ENCODE assay signal across 1 cellular context in the genomic region with DNA sequence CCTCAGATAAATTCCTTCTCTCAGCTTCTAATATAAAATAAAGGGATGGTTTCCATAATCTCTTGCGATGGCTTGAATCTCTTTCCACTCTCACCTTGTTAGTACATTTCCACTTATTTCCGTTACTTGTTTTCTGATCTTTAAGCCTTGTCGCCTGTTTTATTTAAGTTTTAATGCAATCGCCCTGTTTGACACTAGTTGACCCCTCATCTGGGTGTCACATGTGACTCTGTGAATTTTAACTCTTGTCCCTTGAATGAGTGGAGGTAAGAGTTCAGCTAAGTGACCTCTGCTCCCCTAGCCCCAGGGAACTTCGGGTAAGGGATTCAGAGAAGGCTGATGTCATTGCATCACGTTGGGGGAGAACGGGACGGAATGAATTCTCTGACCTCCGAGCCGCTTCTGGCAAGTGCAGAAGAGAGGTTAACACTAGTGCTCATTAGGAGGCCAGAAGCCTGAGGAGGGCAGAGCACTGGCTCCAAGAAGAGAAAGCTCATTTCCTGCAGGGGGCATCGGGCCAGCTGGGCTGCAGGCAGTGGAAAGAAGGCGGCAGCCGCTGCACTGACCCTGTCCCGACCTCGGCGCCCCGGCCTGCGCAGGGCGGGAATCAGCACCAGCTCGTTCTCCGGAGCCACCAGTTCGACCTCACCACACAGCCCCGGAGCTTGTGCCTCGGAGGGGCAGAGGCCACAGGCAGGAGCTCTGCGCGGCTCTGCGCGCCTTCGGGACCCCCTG.
TF ChIP-seq lines count a peak whose summit lies in the region.

No MANE protein-coding gene starts in this region.

TF ChIP-seq in HepG2, 621 proteins besides CTCF, POLR2A, EP300 and RAD21 (continued from another document and continues in another):
- TF ChIP-seq ZNF891 (CRISPR knock-in tag; IDR thresholded peaks at IDR 0.05) = peak; percentile 92
- TF ChIP-seq ZNF124 (CRISPR knock-in tag; IDR thresholded peaks at IDR 0.05) = no peak
- TF ChIP-seq TRIM24 (CRISPR knock-in tag; IDR thresholded peaks at IDR 0.05) = no peak
- no peak for TF ChIP-seq ZSCAN31 (CRISPR knock-in tag; IDR thresholded peaks at IDR 0.05; ENCODE audit: low read depth)
- TF ChIP-seq, protein P1, sequence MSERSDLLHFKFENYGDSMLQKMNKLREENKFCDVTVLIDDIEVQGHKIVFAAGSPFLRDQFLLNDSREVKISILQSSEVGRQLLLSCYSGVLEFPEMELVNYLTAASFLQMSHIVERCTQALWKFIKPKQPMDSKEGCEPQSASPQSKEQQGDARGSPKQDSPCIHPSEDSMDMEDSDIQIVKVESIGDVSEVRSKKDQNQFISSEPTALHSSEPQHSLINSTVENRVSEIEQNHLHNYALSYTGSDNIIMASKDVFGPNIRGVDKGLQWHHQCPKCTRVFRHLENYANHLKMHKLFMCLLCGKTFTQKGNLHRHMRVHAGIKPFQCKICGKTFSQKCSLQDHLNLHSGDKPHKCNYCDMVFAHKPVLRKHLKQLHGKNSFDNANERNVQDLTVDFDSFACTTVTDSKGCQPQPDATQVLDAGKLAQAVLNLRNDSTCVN (CRISPR knock-in tag; IDR thresholded peaks at IDR 0.05; ENCODE audit: borderline replicate concordance) = peak; percentile 44; the same call in 1 of the 2 replicates
- TF ChIP-seq GZF1 (CRISPR knock-in tag; IDR thresholded peaks at IDR 0.05) = no peak; the same call in 1 of the 2 replicates
- no peak for TF ChIP-seq ELF4 (CRISPR knock-in tag; IDR thresholded peaks at IDR 0.05; ENCODE audit: borderline replicate concordance)
- no peak for TF ChIP-seq ZNF350 (CRISPR knock-in tag; IDR thresholded peaks at IDR 0.05; ENCODE audit: borderline replicate concordance, low read depth)
- TF ChIP-seq ZNF543 (CRISPR knock-in tag; IDR thresholded peaks at IDR 0.05) = no peak
- no peak for TF ChIP-seq ZNF432 (CRISPR knock-in tag; IDR thresholded peaks at IDR 0.05; ENCODE audit: borderline replicate concordance)
- no peak; the same call in 1 of the 2 replicates for TF ChIP-seq TBX2 (CRISPR knock-in tag; IDR thresholded peaks at IDR 0.05; ENCODE audit: borderline replicate concordance)
- TF ChIP-seq, protein P2, sequence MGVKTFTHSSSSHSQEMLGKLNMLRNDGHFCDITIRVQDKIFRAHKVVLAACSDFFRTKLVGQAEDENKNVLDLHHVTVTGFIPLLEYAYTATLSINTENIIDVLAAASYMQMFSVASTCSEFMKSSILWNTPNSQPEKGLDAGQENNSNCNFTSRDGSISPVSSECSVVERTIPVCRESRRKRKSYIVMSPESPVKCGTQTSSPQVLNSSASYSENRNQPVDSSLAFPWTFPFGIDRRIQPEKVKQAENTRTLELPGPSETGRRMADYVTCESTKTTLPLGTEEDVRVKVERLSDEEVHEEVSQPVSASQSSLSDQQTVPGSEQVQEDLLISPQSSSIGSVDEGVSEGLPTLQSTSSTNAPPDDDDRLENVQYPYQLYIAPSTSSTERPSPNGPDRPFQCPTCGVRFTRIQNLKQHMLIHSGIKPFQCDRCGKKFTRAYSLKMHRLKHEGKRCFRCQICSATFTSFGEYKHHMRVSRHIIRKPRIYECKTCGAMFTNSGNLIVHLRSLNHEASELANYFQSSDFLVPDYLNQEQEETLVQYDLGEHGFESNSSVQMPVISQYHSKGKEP (CRISPR knock-in tag; IDR thresholded peaks at IDR 0.05) = no peak
- peak; percentile 65; the same call in 1 of the 2 replicates for TF ChIP-seq HNF4G (IDR thresholded peaks at IDR 0.05; ENCODE audit: borderline replicate concordance, low read depth, low read length)
- TF ChIP-seq HNF4G (CRISPR knock-in tag; IDR thresholded peaks at IDR 0.05; ENCODE audit: borderline replicate concordance, low read depth) = peak; percentile 33; the same call in 1 of the 2 replicates
- TF ChIP-seq ZNF674 (CRISPR knock-in tag; IDR thresholded peaks at IDR 0.05; ENCODE audit: low read depth) = no peak
- no peak for TF ChIP-seq ZNF225 (CRISPR knock-in tag; IDR thresholded peaks at IDR 0.05)
- TF ChIP-seq RARA (CRISPR knock-in tag; IDR thresholded peaks at IDR 0.05) = peak; percentile 86
- TF ChIP-seq ZNF878 (CRISPR knock-in tag; IDR thresholded peaks at IDR 0.05) = 0 out of 2 replicates have a peak, but pooled peaks have one; percentile 12
- TF ChIP-seq ZSCAN30 (CRISPR knock-in tag; IDR thresholded peaks at IDR 0.05) = no peak
- no peak for TF ChIP-seq ZNF460 (CRISPR knock-in tag; IDR thresholded peaks at IDR 0.05; ENCODE audit: borderline replicate concordance)
- no peak for TF ChIP-seq ZNF354B (CRISPR knock-in tag; IDR thresholded peaks at IDR 0.05)
- TF ChIP-seq CAMTA2 (CRISPR knock-in tag; IDR thresholded peaks at IDR 0.05; ENCODE audit: borderline replicate concordance) = no peak
- no peak for TF ChIP-seq ZNF282 (IDR thresholded peaks at IDR 0.05; ENCODE audit: partially characterized antibody)
- TF ChIP-seq SNAPC2 (CRISPR knock-in tag; IDR thresholded peaks at IDR 0.05) = peak; percentile 37; the same call in 1 of the 2 replicates
- no peak for TF ChIP-seq ZNF510 (CRISPR knock-in tag; IDR thresholded peaks at IDR 0.05; ENCODE audit: low read depth)
- TF ChIP-seq, protein P3, sequence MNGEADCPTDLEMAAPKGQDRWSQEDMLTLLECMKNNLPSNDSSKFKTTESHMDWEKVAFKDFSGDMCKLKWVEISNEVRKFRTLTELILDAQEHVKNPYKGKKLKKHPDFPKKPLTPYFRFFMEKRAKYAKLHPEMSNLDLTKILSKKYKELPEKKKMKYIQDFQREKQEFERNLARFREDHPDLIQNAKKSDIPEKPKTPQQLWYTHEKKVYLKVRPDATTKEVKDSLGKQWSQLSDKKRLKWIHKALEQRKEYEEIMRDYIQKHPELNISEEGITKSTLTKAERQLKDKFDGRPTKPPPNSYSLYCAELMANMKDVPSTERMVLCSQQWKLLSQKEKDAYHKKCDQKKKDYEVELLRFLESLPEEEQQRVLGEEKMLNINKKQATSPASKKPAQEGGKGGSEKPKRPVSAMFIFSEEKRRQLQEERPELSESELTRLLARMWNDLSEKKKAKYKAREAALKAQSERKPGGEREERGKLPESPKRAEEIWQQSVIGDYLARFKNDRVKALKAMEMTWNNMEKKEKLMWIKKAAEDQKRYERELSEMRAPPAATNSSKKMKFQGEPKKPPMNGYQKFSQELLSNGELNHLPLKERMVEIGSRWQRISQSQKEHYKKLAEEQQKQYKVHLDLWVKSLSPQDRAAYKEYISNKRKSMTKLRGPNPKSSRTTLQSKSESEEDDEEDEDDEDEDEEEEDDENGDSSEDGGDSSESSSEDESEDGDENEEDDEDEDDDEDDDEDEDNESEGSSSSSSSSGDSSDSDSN (CRISPR knock-in tag; IDR thresholded peaks at IDR 0.05) = no peak; the same call in 1 of the 2 replicates
- TF ChIP-seq, protein P4, sequence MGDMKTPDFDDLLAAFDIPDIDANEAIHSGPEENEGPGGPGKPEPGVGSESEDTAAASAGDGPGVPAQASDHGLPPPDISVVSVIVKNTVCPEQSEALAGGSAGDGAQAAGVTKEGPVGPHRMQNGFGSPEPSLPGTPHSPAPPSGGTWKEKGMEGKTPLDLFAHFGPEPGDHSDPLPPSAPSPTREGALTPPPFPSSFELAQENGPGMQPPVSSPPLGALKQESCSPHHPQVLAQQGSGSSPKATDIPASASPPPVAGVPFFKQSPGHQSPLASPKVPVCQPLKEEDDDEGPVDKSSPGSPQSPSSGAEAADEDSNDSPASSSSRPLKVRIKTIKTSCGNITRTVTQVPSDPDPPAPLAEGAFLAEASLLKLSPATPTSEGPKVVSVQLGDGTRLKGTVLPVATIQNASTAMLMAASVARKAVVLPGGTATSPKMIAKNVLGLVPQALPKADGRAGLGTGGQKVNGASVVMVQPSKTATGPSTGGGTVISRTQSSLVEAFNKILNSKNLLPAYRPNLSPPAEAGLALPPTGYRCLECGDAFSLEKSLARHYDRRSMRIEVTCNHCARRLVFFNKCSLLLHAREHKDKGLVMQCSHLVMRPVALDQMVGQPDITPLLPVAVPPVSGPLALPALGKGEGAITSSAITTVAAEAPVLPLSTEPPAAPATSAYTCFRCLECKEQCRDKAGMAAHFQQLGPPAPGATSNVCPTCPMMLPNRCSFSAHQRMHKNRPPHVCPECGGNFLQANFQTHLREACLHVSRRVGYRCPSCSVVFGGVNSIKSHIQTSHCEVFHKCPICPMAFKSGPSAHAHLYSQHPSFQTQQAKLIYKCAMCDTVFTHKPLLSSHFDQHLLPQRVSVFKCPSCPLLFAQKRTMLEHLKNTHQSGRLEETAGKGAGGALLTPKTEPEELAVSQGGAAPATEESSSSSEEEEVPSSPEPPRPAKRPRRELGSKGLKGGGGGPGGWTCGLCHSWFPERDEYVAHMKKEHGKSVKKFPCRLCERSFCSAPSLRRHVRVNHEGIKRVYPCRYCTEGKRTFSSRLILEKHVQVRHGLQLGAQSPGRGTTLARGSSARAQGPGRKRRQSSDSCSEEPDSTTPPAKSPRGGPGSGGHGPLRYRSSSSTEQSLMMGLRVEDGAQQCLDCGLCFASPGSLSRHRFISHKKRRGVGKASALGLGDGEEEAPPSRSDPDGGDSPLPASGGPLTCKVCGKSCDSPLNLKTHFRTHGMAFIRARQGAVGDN (CRISPR knock-in tag; IDR thresholded peaks at IDR 0.05) = peak; percentile 91; the same call in 1 of the 2 replicates
- TF ChIP-seq, protein P5, sequence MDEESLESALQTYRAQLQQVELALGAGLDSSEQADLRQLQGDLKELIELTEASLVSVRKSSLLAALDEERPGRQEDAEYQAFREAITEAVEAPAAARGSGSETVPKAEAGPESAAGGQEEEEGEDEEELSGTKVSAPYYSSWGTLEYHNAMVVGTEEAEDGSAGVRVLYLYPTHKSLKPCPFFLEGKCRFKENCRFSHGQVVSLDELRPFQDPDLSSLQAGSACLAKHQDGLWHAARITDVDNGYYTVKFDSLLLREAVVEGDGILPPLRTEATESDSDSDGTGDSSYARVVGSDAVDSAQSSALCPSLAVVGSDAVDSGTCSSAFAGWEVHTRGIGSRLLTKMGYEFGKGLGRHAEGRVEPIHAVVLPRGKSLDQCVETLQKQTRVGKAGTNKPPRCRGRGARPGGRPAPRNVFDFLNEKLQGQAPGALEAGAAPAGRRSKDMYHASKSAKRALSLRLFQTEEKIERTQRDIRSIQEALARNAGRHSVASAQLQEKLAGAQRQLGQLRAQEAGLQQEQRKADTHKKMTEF (CRISPR knock-in tag; IDR thresholded peaks at IDR 0.05) = peak; percentile 70; the same call in 1 of the 2 replicates
- TF ChIP-seq ZNF7 (CRISPR knock-in tag; IDR thresholded peaks at IDR 0.05) = no peak
- TF ChIP-seq, protein P6, sequence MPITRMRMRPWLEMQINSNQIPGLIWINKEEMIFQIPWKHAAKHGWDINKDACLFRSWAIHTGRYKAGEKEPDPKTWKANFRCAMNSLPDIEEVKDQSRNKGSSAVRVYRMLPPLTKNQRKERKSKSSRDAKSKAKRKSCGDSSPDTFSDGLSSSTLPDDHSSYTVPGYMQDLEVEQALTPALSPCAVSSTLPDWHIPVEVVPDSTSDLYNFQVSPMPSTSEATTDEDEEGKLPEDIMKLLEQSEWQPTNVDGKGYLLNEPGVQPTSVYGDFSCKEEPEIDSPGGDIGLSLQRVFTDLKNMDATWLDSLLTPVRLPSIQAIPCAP (CRISPR knock-in tag; IDR thresholded peaks at IDR 0.05; ENCODE audit: low read depth) = peak; percentile 59; the same call in 1 of the 2 replicates
- TF ChIP-seq MIXL1 (CRISPR knock-in tag; IDR thresholded peaks at IDR 0.05) = peak; percentile 36; the same call in 1 of the 2 replicates
- no peak for TF ChIP-seq TAF1 (CRISPR knock-in tag; IDR thresholded peaks at IDR 0.05)
- no peak for TF ChIP-seq ZFP41 (CRISPR knock-in tag; IDR thresholded peaks at IDR 0.05; ENCODE audit: borderline replicate concordance)
- peak; percentile 12; the same call in 1 of the 2 replicates for TF ChIP-seq ZNF558 (CRISPR knock-in tag; IDR thresholded peaks at IDR 0.05; ENCODE audit: borderline replicate concordance)
- TF ChIP-seq, protein P7, sequence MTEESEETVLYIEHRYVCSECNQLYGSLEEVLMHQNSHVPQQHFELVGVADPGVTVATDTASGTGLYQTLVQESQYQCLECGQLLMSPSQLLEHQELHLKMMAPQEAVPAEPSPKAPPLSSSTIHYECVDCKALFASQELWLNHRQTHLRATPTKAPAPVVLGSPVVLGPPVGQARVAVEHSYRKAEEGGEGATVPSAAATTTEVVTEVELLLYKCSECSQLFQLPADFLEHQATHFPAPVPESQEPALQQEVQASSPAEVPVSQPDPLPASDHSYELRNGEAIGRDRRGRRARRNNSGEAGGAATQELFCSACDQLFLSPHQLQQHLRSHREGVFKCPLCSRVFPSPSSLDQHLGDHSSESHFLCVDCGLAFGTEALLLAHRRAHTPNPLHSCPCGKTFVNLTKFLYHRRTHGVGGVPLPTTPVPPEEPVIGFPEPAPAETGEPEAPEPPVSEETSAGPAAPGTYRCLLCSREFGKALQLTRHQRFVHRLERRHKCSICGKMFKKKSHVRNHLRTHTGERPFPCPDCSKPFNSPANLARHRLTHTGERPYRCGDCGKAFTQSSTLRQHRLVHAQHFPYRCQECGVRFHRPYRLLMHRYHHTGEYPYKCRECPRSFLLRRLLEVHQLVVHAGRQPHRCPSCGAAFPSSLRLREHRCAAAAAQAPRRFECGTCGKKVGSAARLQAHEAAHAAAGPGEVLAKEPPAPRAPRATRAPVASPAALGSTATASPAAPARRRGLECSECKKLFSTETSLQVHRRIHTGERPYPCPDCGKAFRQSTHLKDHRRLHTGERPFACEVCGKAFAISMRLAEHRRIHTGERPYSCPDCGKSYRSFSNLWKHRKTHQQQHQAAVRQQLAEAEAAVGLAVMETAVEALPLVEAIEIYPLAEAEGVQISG (CRISPR knock-in tag; IDR thresholded peaks at IDR 0.05) = peak; percentile 66; the same call in 1 of the 2 replicates
- TF ChIP-seq, protein P8, sequence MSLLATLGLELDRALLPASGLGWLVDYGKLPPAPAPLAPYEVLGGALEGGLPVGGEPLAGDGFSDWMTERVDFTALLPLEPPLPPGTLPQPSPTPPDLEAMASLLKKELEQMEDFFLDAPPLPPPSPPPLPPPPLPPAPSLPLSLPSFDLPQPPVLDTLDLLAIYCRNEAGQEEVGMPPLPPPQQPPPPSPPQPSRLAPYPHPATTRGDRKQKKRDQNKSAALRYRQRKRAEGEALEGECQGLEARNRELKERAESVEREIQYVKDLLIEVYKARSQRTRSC (CRISPR knock-in tag; IDR thresholded peaks at IDR 0.05; ENCODE audit: low read depth) = no peak
- TF ChIP-seq NR1H2 (CRISPR knock-in tag; IDR thresholded peaks at IDR 0.05; ENCODE audit: borderline replicate concordance, low read depth) = no peak
- no peak for TF ChIP-seq TCF12 (IDR thresholded peaks at IDR 0.05)
- no peak for TF ChIP-seq TCF12 (CRISPR knock-in tag; IDR thresholded peaks at IDR 0.05)
